ENCODE assay signal across 10 cellular contexts in genomic region chr2:6999161-6999877, GRCh38.
DNase-seq lines count a peak whose midpoint lies in the region; ATAC-seq and TF ChIP-seq lines count a peak whose summit lies in the region.
"Had no signal": no experiment of that assay in that cellular context is flagged by ENCODE, and none has a peak within 500 bp of the region (broad histone marks: within the 10 kb centered on the region; RNA-seq: fewer than 3 reads in every experiment).

No MANE protein-coding gene starts in this region.

- DNase-seq in immature natural killer cell: peak; percentile 14 to 52 (median 43)
- no peak for DNase-seq in suprapubic skin (ENCODE audit: low spot score in 2 of 2)
- no peak for DNase-seq in anterior cingulate cortex (lab: John Stamatoyannopoulos, UW)
- no peak for DNase-seq in central memory CD4-positive, alpha-beta T cell
- no peak for DNase-seq in stimulated activated CD4-positive, alpha-beta T cell treated with anti-CD3 and anti-CD28 coated beads, Interleukin-2, amount 100 ng/mL, for 48 hours
- DNase-seq: effector CD4-positive, alpha-beta T cell; trophoblast cell had no signal

- no peak overlapping the region for H3K4me3 ChIP-seq in suprapubic skin

- no peaks in the 10 kb centered on the region for H3K9me3 ChIP-seq in suprapubic skin

- no peak for TF ChIP-seq EP300 in suprapubic skin (IDR thresholded peaks at IDR 0.05)

- no peaks in the 10 kb centered on the region for H3K27me3 ChIP-seq in suprapubic skin

- ATAC-seq in GM18498 (IDR thresholded peaks at IDR 0.05; ENCODE audit: unreplicated experiment) (peak; percentile 94), GM21447 (IDR thresholded peaks at IDR 0.05; ENCODE audit: unreplicated experiment) (peak; percentile 82), HG03378 (IDR thresholded peaks at IDR 0.05; ENCODE audit: unreplicated experiment) (peak; percentile 85)

- no peaks in the 10 kb centered on the region for H3K9me3 Mint-ChIP-seq in immature natural killer cell

- TF ChIP-seq POLR2A in suprapubic skin (IDR thresholded peaks at IDR 0.05): no peak

- H3K27ac Mint-ChIP-seq in immature natural killer cell: peak overlapping the region; percentile 74 to 96 (median 92)

- 94% methylated on average over 7 of the region's 7 CpGs for WGBS in suprapubic skin

- H3K4me1 ChIP-seq in suprapubic skin: no peaks in the 10 kb centered on the region

- H3K4me1 Mint-ChIP-seq in immature natural killer cell: peaks cover 37 to 41% of the 10 kb centered on the region in 2 donors

- H3K27me3 Mint-ChIP-seq in immature natural killer cell (ENCODE audit: low read depth in 3 of 3): peaks cover 0 to 3% (median 2%) of the 10 kb centered on the region in 3 donors

- peaks cover 0 to 5% (median 2%) of the 10 kb centered on the region in 3 donors for H3K36me3 Mint-ChIP-seq in immature natural killer cell

- H3K27ac ChIP-seq in suprapubic skin: no peak overlapping the region

- H3K4me3 Mint-ChIP-seq in immature natural killer cell: peak overlapping the region; percentile 72 to 87 (median 81)

- H3K36me3 ChIP-seq in suprapubic skin: no peaks in the 10 kb centered on the region

- TF ChIP-seq CTCF in suprapubic skin (IDR thresholded peaks at IDR 0.05): no peak

Comparison
In these comparisons a context has a peak if more than half of its experiments do, and no peak if none do; other contexts are left out.
1. DNase-seq: peak in immature natural killer cell (3 of 3); none in suprapubic skin (0 of 2), anterior cingulate cortex (0 of 58), central memory CD4-positive, alpha-beta T cell (single experiment) and stimulated activated CD4-positive, alpha-beta T cell treated with anti-CD3 and anti-CD28 coated beads, Interleukin-2, amount 100 ng/mL, for 48 hours (0 of 2).
2. Peak in every context shown above with its lines, with median percentiles within 50 percentile points of each other: ATAC-seq.